Comparison of ENCODE assay signal across 28 cellular contexts in the genomic region with DNA sequence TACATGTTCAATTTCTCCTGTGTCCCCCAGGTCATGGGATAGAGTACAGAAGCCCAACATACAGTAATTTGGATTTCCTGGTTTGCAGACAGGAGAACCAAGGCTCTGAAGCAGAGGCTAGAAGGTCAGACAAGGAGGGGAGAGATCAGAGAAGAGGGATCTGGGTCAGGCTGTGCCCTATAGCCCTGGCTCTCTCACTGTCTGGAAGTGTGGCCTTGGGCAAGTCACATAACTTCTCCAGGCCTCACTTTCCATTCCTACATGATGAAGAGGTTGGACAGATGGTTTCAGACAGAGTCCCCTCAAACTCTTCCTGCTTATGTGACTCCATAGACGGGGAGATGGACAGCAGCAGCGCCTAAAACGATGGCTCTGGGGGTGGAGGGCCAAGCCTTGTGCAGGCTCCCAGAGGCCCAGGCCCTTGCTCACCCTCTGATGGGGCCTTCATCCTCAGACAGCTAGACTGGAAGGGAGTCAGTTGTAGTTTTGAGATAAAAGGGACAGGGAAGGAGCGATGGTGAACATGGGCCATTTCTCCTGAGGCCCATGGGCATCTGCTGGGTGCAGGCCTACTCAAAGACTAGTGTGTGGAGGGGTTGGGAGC. TPM values are rescaled to one million over a fixed set of nuclear protein-coding genes. Genes with fewer than 3 reads are reported as not detected.
DNase-seq lines count a peak whose midpoint lies in the region; ATAC-seq and TF ChIP-seq lines count a peak whose summit lies in the region.
"Had no signal": no experiment of that assay in that cellular context is flagged by ENCODE, and none has a peak within 500 bp of the region (broad histone marks: within the 10 kb centered on the region; RNA-seq: fewer than 3 reads in every experiment).

No MANE protein-coding gene starts in this region.

- H2BK12ac ChIP-seq in H9 (ENCODE audit: insufficient read length, low read depth, low read length): no peak overlapping the region

- no peak overlapping the region for H3T11ph ChIP-seq in H9 (ENCODE audit: low read length)

- no peak overlapping the region for H4K8ac ChIP-seq in H9 (replicated peaks; ENCODE audit: insufficient read length, low read depth, low read length)

- no peaks in the 10 kb centered on the region for H3K79me1 ChIP-seq in H9 (ENCODE audit: insufficient read depth, low read depth, low read length, poor library complexity, severe bottlenecking)

- no peak for TF ChIP-seq CTCF in right atrium auricular region (IDR thresholded peaks at IDR 0.05)
- TF ChIP-seq CTCF in heart left ventricle (IDR thresholded peaks at IDR 0.05): no peak
- no peak for TF ChIP-seq CTCF in brain (conservative IDR thresholded peaks at IDR 0.05)
- TF ChIP-seq CTCF in neural crest cell (conservative IDR thresholded peaks at IDR 0.05): no peak
- no peak for TF ChIP-seq CTCF in H9 (conservative IDR thresholded peaks at IDR 0.05)

- H3K27me3 Mint-ChIP-seq in brain (peaks cover 11% of the 10 kb centered on the region), neural crest cell (ENCODE audit: low read depth) (peaks cover 3% of the 10 kb centered on the region), H9 (ENCODE audit: low read depth) (peaks cover 20% of the 10 kb centered on the region)

- H3K79me2 ChIP-seq in H9 (ENCODE audit: insufficient read depth, low read length): no peaks in the 10 kb centered on the region

- no peak overlapping the region for H2BK5ac ChIP-seq in H9 (ENCODE audit: insufficient read length, low read length)

- no peak overlapping the region for H2AFZ ChIP-seq in H9 (ENCODE audit: low read length)

- peak overlapping the region; percentile 52 to 78 (median 62) for H3K4me3 Mint-ChIP-seq in brain
- peak overlapping the region; percentile 54 for H3K4me3 Mint-ChIP-seq in neural crest cell
- no peak overlapping the region for H3K4me3 Mint-ChIP-seq in H9
- H3K4me3 Mint-ChIP-seq: activated CD4-positive, alpha-beta memory T cell treated with anti-CD3 and anti-CD28 coated beads for 36 hours; WTC11 had no signal

- no peak overlapping the region for H3K9ac ChIP-seq in H9 (ENCODE audit: extremely low read depth, insufficient read length, low read length)

- TF ChIP-seq POLR2A in heart left ventricle (IDR thresholded peaks at IDR 0.05): no peak

- H3K4ac ChIP-seq in H9 (ENCODE audit: low read depth, low read length): no peak overlapping the region

- H3K36me3 Mint-ChIP-seq in brain (no peaks in the 10 kb centered on the region), neural crest cell (ENCODE audit: low read depth) (no peaks in the 10 kb centered on the region), H9 (ENCODE audit: insufficient read depth in 1 of 3, low read depth in 3 of 3) (no peaks in the 10 kb centered on the region; a peak in 2 of 7 replicates)
- H3K36me3 Mint-ChIP-seq: activated CD4-positive, alpha-beta memory T cell treated with anti-CD3 and anti-CD28 coated beads for 36 hours; WTC11 had no signal

- H3K27me3 ChIP-seq in right atrium auricular region (no peaks in the 10 kb centered on the region), heart left ventricle (no peaks in the 10 kb centered on the region), H9 (ENCODE audit: insufficient read depth, low read length) (no peaks in the 10 kb centered on the region)
- H3K27me3 ChIP-seq: adrenal gland, BE2C, body of pancreas, sigmoid colon had no signal

- no peak overlapping the region for H2BK20ac ChIP-seq in H9 (ENCODE audit: low read depth, low read length, poor library complexity, severe bottlenecking)

- H3K9me3 Mint-ChIP-seq in brain (peaks cover 0 to 2% (median 0%) of the 10 kb centered on the region in 5 experiments), neural crest cell (no peaks in the 10 kb centered on the region), H9 (no peaks in the 10 kb centered on the region)
- H3K9me3 Mint-ChIP-seq: activated CD4-positive, alpha-beta memory T cell treated with anti-CD3 and anti-CD28 coated beads for 36 hours; WTC11 had no signal

- H3K14ac ChIP-seq in H9 (ENCODE audit: insufficient read depth, low read length): no peak overlapping the region

- H3K36me3 ChIP-seq in right atrium auricular region (no peaks in the 10 kb centered on the region), heart left ventricle (peaks cover 0 to 15% (median 3%) of the 10 kb centered on the region in 9 donors)
- H3K36me3 ChIP-seq: adrenal gland, BE2C, thoracic aorta had no signal

- H4K91ac ChIP-seq in H9 (ENCODE audit: insufficient read length, low read depth, low read length): no peak overlapping the region

- 91 to 97% (median 94%) methylated on average over 4 of the region's 4 CpGs for WGBS in heart left ventricle, 4 donors
- no CpG with 5 or more reads among the region's 4 CpGs for whole genome bisulfite sequencing in H9 (ENCODE audit: extremely low coverage, insufficient read length, low lambda C conversion rate)

- H3K23me2 ChIP-seq in H9 (ENCODE audit: insufficient read length, low read depth, low read length, poor library complexity, severe bottlenecking): peaks cover 13% of the 10 kb centered on the region

- H4K5ac ChIP-seq in H9 (ENCODE audit: insufficient read length, low read depth, low read length): no peak overlapping the region

- H3K4me1 Mint-ChIP-seq in brain (peaks cover 68% of the 10 kb centered on the region), neural crest cell (peaks cover 32% of the 10 kb centered on the region), H9 (peaks cover 22 to 24% of the 10 kb centered on the region in 2 experiments)

- no peak overlapping the region for H3K23ac ChIP-seq in H9 (ENCODE audit: insufficient read length, low read depth, low read length)

- H2AK5ac ChIP-seq in H9 (ENCODE audit: insufficient read length, low read length): no peak overlapping the region

- H3K4me3 ChIP-seq in right atrium auricular region: no peak overlapping the region
- no peak overlapping the region for H3K4me3 ChIP-seq in heart left ventricle
- H3K4me3 ChIP-seq: adrenal gland, body of pancreas, sigmoid colon, thoracic aorta had no signal

- H2BK15ac ChIP-seq in H9 (ENCODE audit: low read depth, low read length): no peak overlapping the region

- no peak overlapping the region for H3K56ac ChIP-seq in H9 (ENCODE audit: insufficient read length, low read depth, low read length)

- H2BK120ac ChIP-seq in H9 (ENCODE audit: low read depth, low read length, poor library complexity, severe bottlenecking): no peak overlapping the region

- H3K4me2 ChIP-seq in H9 (ENCODE audit: insufficient read depth, insufficient read length, low read length): no peak overlapping the region

- DNase-seq in right atrium auricular region (ENCODE audit: low spot score) (peak; percentile 43), heart left ventricle (no peak), neural crest cell (ENCODE audit: low read depth, low spot score) (no peak), H9 (no peak), T-helper 9 cell (no peak)
- DNase-seq: activated CD4-positive, alpha-beta memory T cell treated with anti-CD3 and anti-CD28 coated beads for 36 hours; activated gamma-delta T cell; activated T-cell treated with anti-CD3 and anti-CD28 coated beads for 4 hours; BE2C; body of pancreas; Calu3; DMS79 treated with DMSO at 0.1 percent for 48 hours; kidney; midbrain; NCI-H1105 treated with DMSO at 0.1 percent for 48 hours; NCI-H1930; NCI-H526; SHP77; sigmoid colon; stimulated activated naive CD8-positive, alpha-beta T cell treated with anti-CD3 and anti-CD28 coated beads, Interleukin-15, Interleukin-2, amounts not matched to agents 100 U/mL and 50 U/mL, for 24 hours had no signal

- H3K27ac ChIP-seq in right atrium auricular region: no peak overlapping the region
- H3K27ac ChIP-seq in heart left ventricle: no peak overlapping the region
- H3K27ac ChIP-seq in H9 (ENCODE audit: insufficient read length, low read depth, low read length): no peak overlapping the region
- H3K27ac ChIP-seq: body of pancreas, epithelial cell of prostate, sigmoid colon, thoracic aorta had no signal

- ATAC-seq in heart left ventricle: no peak
- no peak for ATAC-seq in GM19455 (IDR thresholded peaks at IDR 0.05; ENCODE audit: unreplicated experiment)
- no peak for ATAC-seq in GM18861 (IDR thresholded peaks at IDR 0.05; ENCODE audit: unreplicated experiment)
- ATAC-seq: body of pancreas; HCT116; stimulated activated naive CD8-positive, alpha-beta T cell treated with anti-CD3 and anti-CD28 coated beads, Interleukin-15, Interleukin-2, amounts not matched to agents 100 U/mL and 50 U/mL, for 24 hours; WTC11 had no signal

- intact Hi-C loops in heart left ventricle (cut with DNase I): no loop called here

- H4K20me1 ChIP-seq in H9 (ENCODE audit: control insufficient read depth, insufficient read depth, insufficient read length): no peaks in the 10 kb centered on the region

- H3K4me1 ChIP-seq in right atrium auricular region (peaks cover 0 to 21% of the 10 kb centered on the region in 2 donors), heart left ventricle (peaks cover 0 to 32% (median 12%) of the 10 kb centered on the region in 12 donors), H9 (ENCODE audit: insufficient read depth, low read length) (peaks cover 6% of the 10 kb centered on the region; the same call in 1 of the 2 replicates)
- H3K4me1 ChIP-seq: BE2C had no signal

- H3K9me3 ChIP-seq in right atrium auricular region: no peaks in the 10 kb centered on the region
- H3K9me3 ChIP-seq in heart left ventricle: no peaks in the 10 kb centered on the region
- H3K9me3 ChIP-seq in H9 (ENCODE audit: control insufficient read depth, low read depth, low read length): no peaks in the 10 kb centered on the region
- H3K9me3 ChIP-seq: adrenal gland, BE2C, body of pancreas, sigmoid colon, thoracic aorta had no signal

- no peak overlapping the region for H3K18ac ChIP-seq in H9 (ENCODE audit: insufficient read length, low read depth, low read length)

- peak overlapping the region in 3 of 5 experiments; percentile 6 to 86 (median 46) for H3K27ac Mint-ChIP-seq in brain
- no peak overlapping the region for H3K27ac Mint-ChIP-seq in neural crest cell (ENCODE audit: unreplicated experiment)
- no peak overlapping the region for H3K27ac Mint-ChIP-seq in H9
- H3K27ac Mint-ChIP-seq: activated CD4-positive, alpha-beta memory T cell treated with anti-CD3 and anti-CD28 coated beads for 36 hours; WTC11 had no signal

RNA-seq across cellular contexts. Expression of gene TRIM62, which starts 2.9 kb away (rescaled TPM):
- 1 to 10 TPM; 2.4 to 6.8 TPM for total RNA-seq in right atrium auricular region
- 1 to 10 TPM; 1.9 to 6.1 (median 3.3) TPM for total RNA-seq in heart left ventricle
- 1 to 10 TPM; 1.8 to 3.8 TPM for polyA plus RNA-seq in heart left ventricle
- polyA plus RNA-seq in brain (ENCODE audit: insufficient read depth, low read depth, low replicate concordance): 24.2 TPM
- 8.6 and 8.8 TPM in 2 replicates for total RNA-seq in neural crest cell
- total RNA-seq in H9 (2021): 6.9 and 7.3 TPM in 2 replicates

Comparison
In these comparisons a context has a peak if more than half of its experiments do, and no peak if none do; other contexts are left out.
1. H3K27ac Mint-ChIP-seq: peak in brain (3 of 5); none in neural crest cell (single experiment) and H9 (0 of 3).
2. H3K4me3 Mint-ChIP-seq: peak in brain (5 of 5) and neural crest cell (single experiment); none in H9 (0 of 2).